Comparison of ENCODE assay signal across 19 cellular contexts in genomic region chr3:53190659-53191058, GRCh38. TPM values are rescaled to one million over a fixed set of nuclear protein-coding genes. Genes with fewer than 3 reads are reported as not detected.
DNase-seq lines count a peak whose midpoint lies in the region; ATAC-seq and TF ChIP-seq lines count a peak whose summit lies in the region.
"Had no signal": no experiment of that assay in that cellular context is flagged by ENCODE, and none has a peak within 500 bp of the region (broad histone marks: within the 10 kb centered on the region; RNA-seq: fewer than 3 reads in every experiment).

No MANE protein-coding gene starts in this region.

- DNase-seq in activated CD4-positive, alpha-beta T cell treated with anti-CD3 and anti-CD28 coated beads, Interleukin-2, amount 10 ng/mL, durations not matched to agents 7 days and 5 days, result no peak
- DNase-seq in activated CD4-positive, alpha-beta T cell treated with anti-CD3 and anti-CD28 coated beads for 4 hours, result no peak
- DNase-seq in H7 (peak; percentile 17), neural progenitor cell (ENCODE audit: low spot score) (no peak), mucosa of descending colon (no peak), OCI-M1 (lab: John Stamatoyannopoulos, UW) (no peak)
- DNase-seq: activated CD4-positive, alpha-beta T cell treated with anti-CD3 and anti-CD28 coated beads, Interleukin-2, amount 50 U/mL, for 48 hours; amygdala; DND-41; NCI-H187 treated with DMSO at 0.1 percent for 48 hours; nucleus accumbens; SHP77 treated with DMSO at 0.1 percent for 48 hours; stimulated activated naive CD4-positive, alpha-beta T cell; T1000 had no signal

- POLR2A ChIA-PET in activated CD4-positive, alpha-beta T cell treated with anti-CD3 and anti-CD28 coated beads, Interleukin-2, amount 10 ng/mL, durations not matched to agents 7 days and 5 days (lab: Charles Lee), result no interaction called here

- H3K9me3 Mint-ChIP-seq in activated CD4-positive, alpha-beta T cell treated with anti-CD3 and anti-CD28 coated beads, Interleukin-2, amount 10 ng/mL, durations not matched to agents 7 days and 5 days, result no peaks in the 10 kb centered on the region
- no peaks in the 10 kb centered on the region for H3K9me3 Mint-ChIP-seq in neural progenitor cell
- H3K9me3 Mint-ChIP-seq: activated T-helper 1 cell treated with anti-CD3 and anti-CD28 coated beads, Interleukin-12 subunit alpha, Interleukin-12 subunit beta, Interleukin-2, Interleukin-4 antibody, amounts not matched to agents 30 ng/mL and 10 ng/mL and 1 ng/mL, durations not matched to agents 14 hours and 24 hours and 36 hours had no signal

- intact Hi-C loops in mucosa of descending colon (cut with DNase I, micrococcal nuclease), result no loop called here

- CTCF ChIA-PET in activated CD4-positive, alpha-beta T cell treated with anti-CD3 and anti-CD28 coated beads, Interleukin-2, amount 10 ng/mL, durations not matched to agents 7 days and 5 days (lab: Charles Lee), result interaction anchor here (0.7 to 1.9 kb wide), 3 partner anchors 14 to 30 kb away, joined by 3 to 4 read pairs (median 3); partner anchors contain the start of gene PRKCD

- peaks cover 10% of the 10 kb centered on the region for H3K4me1 ChIP-seq in neural progenitor cell
- peaks cover 7% of the 10 kb centered on the region for H3K4me1 ChIP-seq in mucosa of descending colon (ENCODE audit: low read depth)

- H3K4me1 Mint-ChIP-seq in activated CD4-positive, alpha-beta T cell treated with anti-CD3 and anti-CD28 coated beads, Interleukin-2, amount 10 ng/mL, durations not matched to agents 7 days and 5 days, result peaks cover 8% of the 10 kb centered on the region
- H3K4me1 Mint-ChIP-seq in neural progenitor cell, result peaks cover 15% of the 10 kb centered on the region

- no peak overlapping the region for H3K9ac ChIP-seq in neural progenitor cell

- no peaks in the 10 kb centered on the region for H3K9me3 ChIP-seq in neural progenitor cell (ENCODE audit: low read depth)
- H3K9me3 ChIP-seq in mucosa of descending colon, result no peaks in the 10 kb centered on the region

- H3K27ac Mint-ChIP-seq in activated CD4-positive, alpha-beta T cell treated with anti-CD3 and anti-CD28 coated beads, Interleukin-2, amount 10 ng/mL, durations not matched to agents 7 days and 5 days, result peak overlapping the region; percentile 63
- peak overlapping the region; percentile 58 for H3K27ac Mint-ChIP-seq in neural progenitor cell
- H3K27ac Mint-ChIP-seq: activated T-helper 1 cell treated with anti-CD3 and anti-CD28 coated beads, Interleukin-12 subunit alpha, Interleukin-12 subunit beta, Interleukin-2, Interleukin-4 antibody, amounts not matched to agents 30 ng/mL and 10 ng/mL and 1 ng/mL, durations not matched to agents 14 hours and 24 hours and 36 hours had no signal

- peaks cover 3% of the 10 kb centered on the region for H3K36me3 Mint-ChIP-seq in activated CD4-positive, alpha-beta T cell treated with anti-CD3 and anti-CD28 coated beads, Interleukin-2, amount 10 ng/mL, durations not matched to agents 7 days and 5 days (ENCODE audit: low read depth)
- H3K36me3 Mint-ChIP-seq in neural progenitor cell, result no peaks in the 10 kb centered on the region

- H3F3A ChIP-seq in neural progenitor cell (ENCODE audit: low read depth), result no peaks in the 10 kb centered on the region

- no peak overlapping the region for H3K27ac ChIP-seq in neural progenitor cell
- H3K27ac ChIP-seq: 22Rv1, C4-2B had no signal

- TF ChIP-seq CTCF in neural progenitor cell (IDR thresholded peaks at IDR 0.05) (no peak), mucosa of descending colon (IDR thresholded peaks at IDR 0.05) (no peak)

- H3K27me3 Mint-ChIP-seq in activated CD4-positive, alpha-beta T cell treated with anti-CD3 and anti-CD28 coated beads, Interleukin-2, amount 10 ng/mL, durations not matched to agents 7 days and 5 days, result no peaks in the 10 kb centered on the region
- peaks cover 2% of the 10 kb centered on the region for H3K27me3 Mint-ChIP-seq in neural progenitor cell (ENCODE audit: insufficient read depth, low read depth)

- H3K4me2 ChIP-seq in neural progenitor cell, result no peak overlapping the region

- no peak overlapping the region for H2AFZ ChIP-seq in neural progenitor cell (replicated peaks)

- ATAC-seq in HG03460 (IDR thresholded peaks at IDR 0.05; ENCODE audit: unreplicated experiment), result peak; percentile 55
- no peak for ATAC-seq in mucosa of descending colon
- no peak for ATAC-seq in HG03097 (IDR thresholded peaks at IDR 0.05; ENCODE audit: low FRiP score, unreplicated experiment)

- H3K4me3 ChIP-seq in H7 (ENCODE audit: insufficient read depth, low read depth, low read length) (no peak overlapping the region), neural progenitor cell (no peak overlapping the region), mucosa of descending colon (no peak overlapping the region)

- H3K4me3 Mint-ChIP-seq in activated CD4-positive, alpha-beta T cell treated with anti-CD3 and anti-CD28 coated beads, Interleukin-2, amount 10 ng/mL, durations not matched to agents 7 days and 5 days, result no peak overlapping the region
- H3K4me3 Mint-ChIP-seq in neural progenitor cell, result no peak overlapping the region
- H3K4me3 Mint-ChIP-seq: activated T-helper 1 cell treated with anti-CD3 and anti-CD28 coated beads, Interleukin-12 subunit alpha, Interleukin-12 subunit beta, Interleukin-2, Interleukin-4 antibody, amounts not matched to agents 30 ng/mL and 10 ng/mL and 1 ng/mL, durations not matched to agents 14 hours and 24 hours and 36 hours had no signal

- H3K36me3 ChIP-seq in H7 (replicated peaks; ENCODE audit: control insufficient read depth, insufficient read depth, low read length) (peaks cover 11% of the 10 kb centered on the region), neural progenitor cell (no peaks in the 10 kb centered on the region), mucosa of descending colon (ENCODE audit: low read depth) (peaks cover 4% of the 10 kb centered on the region)

- no peaks in the 10 kb centered on the region; the same call in 1 of the 2 replicates for H3K27me3 ChIP-seq in H7 (ENCODE audit: control insufficient read depth, insufficient read depth, low read length)
- no peaks in the 10 kb centered on the region for H3K27me3 ChIP-seq in neural progenitor cell

- H3K79me2 ChIP-seq in neural progenitor cell (ENCODE audit: low read depth), result no peaks in the 10 kb centered on the region

- H4K20me1 ChIP-seq in neural progenitor cell (ENCODE audit: low read depth), result no peaks in the 10 kb centered on the region

RNA-seq across cellular contexts. Expression of gene PRKCD, which starts 29.6 kb away (rescaled TPM):
- total RNA-seq in activated CD4-positive, alpha-beta T cell treated with anti-CD3 and anti-CD28 coated beads, Interleukin-2, amount 10 ng/mL, durations not matched to agents 7 days and 5 days, result 10 to 100 TPM; 19.9 to 23.5 TPM
- total RNA-seq in H7 (2014; rRNA removed; shearing (Covaris generic)), result 2.9 and 3.1 TPM in 2 replicates
- 4.9 and 8.9 TPM in 2 replicates for total RNA-seq in neural progenitor cell (ENCODE audit: low replicate concordance)
- total RNA-seq in mucosa of descending colon, result 10 to 100 TPM; 46.8 to 87.9 (median 83.4) TPM
